In genomic region chr10:47127188-47127587, GRCh38 we compare ENCODE assay signal across 20 cellular contexts.
DNase-seq lines count a peak whose midpoint lies in the region; ATAC-seq and TF ChIP-seq lines count a peak whose summit lies in the region.
"Had no signal": no experiment of that assay in that cellular context is flagged by ENCODE, and none has a peak within 500 bp of the region (broad histone marks: within the 10 kb centered on the region; RNA-seq: fewer than 3 reads in every experiment).

No MANE protein-coding gene starts in this region.

- no peaks in the 10 kb centered on the region; the same call in 1 of the 2 replicates for H3K27me3 Mint-ChIP-seq in WTC11 (ENCODE audit: low read depth)

- no peak overlapping the region for H3K27ac ChIP-seq in IMR-90 (ENCODE audit: insufficient read depth, low read length)
- H3K27ac ChIP-seq in mesendoderm (ENCODE audit: low read depth, low read length), result no peak overlapping the region
- H3K27ac ChIP-seq in Peyer's patch, result no peak overlapping the region
- no peak overlapping the region for H3K27ac ChIP-seq in brain microvascular endothelial cell
- H3K27ac ChIP-seq: C4-2B, PC-9, RWPE1 had no signal

- H3K4me3 Mint-ChIP-seq in WTC11, result no peak overlapping the region
- H3K4me3 Mint-ChIP-seq: CD8-positive, alpha-beta memory T cell had no signal

- TF ChIP-seq CTCF in IMR-90 (conservative IDR thresholded peaks at IDR 0.05; ENCODE audit: low read depth, low read length) (no peak), WTC11 (IDR thresholded peaks at IDR 0.05) (no peak), Peyer's patch (IDR thresholded peaks at IDR 0.05) (no peak), brain microvascular endothelial cell (IDR thresholded peaks at IDR 0.05; ENCODE audit: low read depth, low read length, missing control alignments) (no peak)

- H3K9me1 ChIP-seq in IMR-90 (ENCODE audit: insufficient read depth, low read length), result no peaks in the 10 kb centered on the region

- no peak overlapping the region for H2BK20ac ChIP-seq in IMR-90 (ENCODE audit: low read depth, low read length)

- no peak overlapping the region for H4K91ac ChIP-seq in IMR-90 (ENCODE audit: insufficient read depth, low read depth, low read length)

- H3K4me3 ChIP-seq in IMR-90 (ENCODE audit: insufficient read depth, low read depth, low read length) (no peak overlapping the region), mesendoderm (ENCODE audit: low read length) (no peak overlapping the region), Peyer's patch (no peak overlapping the region), brain microvascular endothelial cell (ENCODE audit: low read depth, low read length) (no peak overlapping the region)
- H3K4me3 ChIP-seq: HAP-1, MG63, PC-9 had no signal

- H3K4ac ChIP-seq in IMR-90 (ENCODE audit: low read depth, low read length) (no peak overlapping the region; the same call in 1 of the 2 replicates), mesendoderm (ENCODE audit: low read depth, low read length) (no peak overlapping the region)

- H3K4me2 ChIP-seq in IMR-90 (ENCODE audit: low read depth, low read length) (no peak overlapping the region), mesendoderm (ENCODE audit: low read length) (no peak overlapping the region)
- H3K4me2 ChIP-seq: PC-9, SK-N-SH had no signal

- dilution Hi-C loops in IMR-90 (cut with HindIII; ENCODE audit: low sequenced_read_pairs, unreplicated experiment), result no loop called here

- H3K27ac Mint-ChIP-seq in WTC11, result no peak overlapping the region
- H3K27ac Mint-ChIP-seq: CD8-positive, alpha-beta memory T cell had no signal

- no peak overlapping the region for H2BK15ac ChIP-seq in IMR-90 (ENCODE audit: low read depth, low read length)
- no peak overlapping the region for H2BK15ac ChIP-seq in mesendoderm (replicated peaks; ENCODE audit: low read depth)

- no TSS peak for BruUV-seq in IMR-90 (replicated peaks; lab: Mats Ljungman, UMichigan)

- H3K4me1 ChIP-seq in IMR-90 (ENCODE audit: control insufficient read depth, insufficient read depth, low read length) (no peaks in the 10 kb centered on the region), mesendoderm (ENCODE audit: control insufficient read depth, low read depth, low read length) (no peaks in the 10 kb centered on the region), Peyer's patch (no peaks in the 10 kb centered on the region)
- H3K4me1 ChIP-seq: HAP-1 had no signal

- TF ChIP-seq RAD21 in IMR-90 (IDR thresholded peaks at IDR 0.05; ENCODE audit: low read length), result no peak

- H4K5ac ChIP-seq in IMR-90 (ENCODE audit: low read depth, low read length) (no peak overlapping the region), mesendoderm (ENCODE audit: low read length) (no peak overlapping the region)

- DNase-seq in CMK (ENCODE audit: low read depth), result peak; percentile 27
- DNase-seq in IMR-90, result no peak
- no peak for DNase-seq in WTC11 (ENCODE audit: low spot score)
- peak; percentile 50 for DNase-seq in mesendoderm
- no peak for DNase-seq in NCI-H345 (lab: John Stamatoyannopoulos, UW)
- DNase-seq in Peyer's patch, result no peak
- no peak for DNase-seq in brain microvascular endothelial cell
- DNase-seq: CD8-positive, alpha-beta memory T cell; DMS53; Kasumi-1; MG63; NCI-H1417; NCI-H187; NCI-H446 treated with DMSO at 0.1 percent for 48 hours; PC-9; SIG-M5; SK-N-SH had no signal

- H3K23ac ChIP-seq in IMR-90 (ENCODE audit: low read depth, low read length) (no peak overlapping the region), mesendoderm (ENCODE audit: low read length) (no peak overlapping the region)

- TF ChIP-seq POLR2A in IMR-90 (IDR thresholded peaks at IDR 0.05; ENCODE audit: low read depth, low read length) (no peak), Peyer's patch (IDR thresholded peaks at IDR 0.05) (no peak)

- no peaks in the 10 kb centered on the region for H3K36me3 Mint-ChIP-seq in WTC11
- H3K36me3 Mint-ChIP-seq: CD8-positive, alpha-beta memory T cell had no signal

- peaks cover 7% of the 10 kb centered on the region for H3K4me1 Mint-ChIP-seq in WTC11

- no peaks in the 10 kb centered on the region for H3K36me3 ChIP-seq in IMR-90 (ENCODE audit: control insufficient read depth, insufficient read depth, low read length)
- H3K36me3 ChIP-seq in mesendoderm (ENCODE audit: control insufficient read depth, insufficient read depth, low read length), result no peaks in the 10 kb centered on the region
- H3K36me3 ChIP-seq in Peyer's patch, result no peaks in the 10 kb centered on the region
- H3K36me3 ChIP-seq in brain microvascular endothelial cell (replicated peaks), result no peaks in the 10 kb centered on the region
- H3K36me3 ChIP-seq: HAP-1, MG63 had no signal

- no peaks in the 10 kb centered on the region for H3K79me2 ChIP-seq in mesendoderm (ENCODE audit: control insufficient read depth, insufficient read depth, low read length)

- WGBS in IMR-90 (ENCODE audit: extremely low coverage in 2 of 2, insufficient read length in 1 of 2), 2 experiments, result no CpG with 5 or more reads among the region's 3 CpGs
- no CpG with 5 or more reads among the region's 3 CpGs for WGBS in mesendoderm (ENCODE audit: extremely low coverage, insufficient coverage, low lambda C conversion rate)

- H3K18ac ChIP-seq in IMR-90 (ENCODE audit: low read depth, low read length), result no peak overlapping the region
- H3K18ac ChIP-seq in mesendoderm (ENCODE audit: low read length), result no peak overlapping the region

- H4K20me1 ChIP-seq in IMR-90 (ENCODE audit: insufficient read depth, low read length), result no peaks in the 10 kb centered on the region

- H4K8ac ChIP-seq in IMR-90 (ENCODE audit: low read depth in 2 of 2, low read length in 2 of 2) (no peak overlapping the region), mesendoderm (ENCODE audit: low read depth, low read length) (no peak overlapping the region)

- no peak overlapping the region for H2AK5ac ChIP-seq in IMR-90 (ENCODE audit: low read depth, low read length)
- H2AK5ac ChIP-seq in mesendoderm (ENCODE audit: low read length), result no peak overlapping the region

- peak overlapping the region; percentile 23 for H2AFZ ChIP-seq in IMR-90 (replicated peaks; ENCODE audit: low read length, poor library complexity)
- H2AFZ ChIP-seq: PC-9 had no signal

- H2BK5ac ChIP-seq in IMR-90 (ENCODE audit: low read depth, low read length, poor library complexity, severe bottlenecking), result no peak overlapping the region
- no peak overlapping the region for H2BK5ac ChIP-seq in mesendoderm (ENCODE audit: low read length)

- in situ Hi-C loops in IMR-90 (cut with MboI; ENCODE audit: low sequenced_read_pairs) (no loop called here), brain microvascular endothelial cell (cut with HindIII; ENCODE audit: low pct_ligation_motif_present, low sequenced_read_pairs) (no loop called here)

- H2BK120ac ChIP-seq in IMR-90 (ENCODE audit: low read depth, low read length) (no peak overlapping the region), mesendoderm (ENCODE audit: low read depth, low read length) (no peak overlapping the region)

- no peak for ATAC-seq in IMR-90 (ENCODE audit: low read depth)
- ATAC-seq in WTC11, result 0 out of 2 replicates have a peak, but pooled peaks have one; percentile 39

- H3K79me1 ChIP-seq in IMR-90 (ENCODE audit: low read depth in 1 of 2, low read length in 2 of 2), result no peaks in the 10 kb centered on the region
- H3K79me1 ChIP-seq in mesendoderm (ENCODE audit: low read length), result no peaks in the 10 kb centered on the region

- H3K56ac ChIP-seq in IMR-90 (ENCODE audit: extremely low read depth, insufficient read depth, low read length) (no peak overlapping the region), mesendoderm (ENCODE audit: low read length) (no peak overlapping the region)

- H3K27me3 ChIP-seq in IMR-90 (ENCODE audit: control insufficient read depth, insufficient read depth, low read length) (no peaks in the 10 kb centered on the region), mesendoderm (ENCODE audit: insufficient read depth, low read length, poor library complexity) (no peaks in the 10 kb centered on the region), Peyer's patch (no peaks in the 10 kb centered on the region), brain microvascular endothelial cell (replicated peaks) (no peaks in the 10 kb centered on the region)

- intact Hi-C loops in IMR-90 (cut with micrococcal nuclease), result no loop called here

- no peak overlapping the region for H3K9ac ChIP-seq in IMR-90 (ENCODE audit: low read depth, low read length)
- H3K9ac ChIP-seq in mesendoderm (ENCODE audit: low read length), result no peak overlapping the region
- H3K9ac ChIP-seq: SK-N-SH had no signal

- no peak overlapping the region for H2AK9ac ChIP-seq in IMR-90 (replicated peaks; ENCODE audit: low read depth, low read length, poor library complexity)

- H3K9me3 ChIP-seq in IMR-90 (ENCODE audit: control insufficient read depth, insufficient read depth, low read length) (no peaks in the 10 kb centered on the region), Peyer's patch (no peaks in the 10 kb centered on the region)
- H3K9me3 ChIP-seq: HAP-1, MG63, SK-N-SH had no signal

- peaks cover 11% of the 10 kb centered on the region for H3K9me3 Mint-ChIP-seq in WTC11

- CTCF ChIA-PET in IMR-90 (lab: Yijun Ruan, JAX) (no interaction called here), WTC11 (lab: Charles Lee) (interaction anchor here (1.1 kb wide), 1 partner anchor 10 kb away, joined by 4 read pairs; no protein-coding TSS in a partner anchor)

- POLR2A ChIA-PET in IMR-90 (lab: Charles Lee; ENCODE audit: unreplicated experiment) (no interaction called here), WTC11 (lab: Charles Lee) (no interaction called here)

- no peak overlapping the region for H3K14ac ChIP-seq in IMR-90 (replicated peaks; ENCODE audit: low read depth, low read length)

TF ChIP-seq in IMR-90, 13 proteins besides CTCF, POLR2A, EP300 and RAD21 (continues in another document):
- no peak for TF ChIP-seq RCOR1 (IDR thresholded peaks at IDR 0.05; ENCODE audit: insufficient replicate concordance, low read length)
- no peak for TF ChIP-seq CHD1 (IDR thresholded peaks at IDR 0.05; ENCODE audit: low read depth, low read length)
- no peak for TF ChIP-seq RFX5 (IDR thresholded peaks at IDR 0.05; ENCODE audit: low read depth, low read length)
- no peak for TF ChIP-seq FOS (IDR thresholded peaks at IDR 0.05; ENCODE audit: low read depth, low read length)

TF ChIP-seq in WTC11, 78 proteins besides CTCF, POLR2A, EP300 and RAD21 (continues in another document):
- TF ChIP-seq NFYB (CRISPR knock-in tag; conservative IDR thresholded peaks at IDR 0.05; ENCODE audit: low read depth) (no peak), FOXK1 (CRISPR knock-in tag; IDR thresholded peaks at IDR 0.05) (no peak)

Comparison
In these comparisons a context has a peak if more than half of its experiments do, and no peak if none do; other contexts are left out.
1. DNase-seq: peak in CMK (single experiment) and mesendoderm (single experiment); none in IMR-90 (single experiment), WTC11 (single experiment), NCI-H345 (single experiment), Peyer's patch (0 of 3) and brain microvascular endothelial cell (single experiment).